In the genomic region with DNA sequence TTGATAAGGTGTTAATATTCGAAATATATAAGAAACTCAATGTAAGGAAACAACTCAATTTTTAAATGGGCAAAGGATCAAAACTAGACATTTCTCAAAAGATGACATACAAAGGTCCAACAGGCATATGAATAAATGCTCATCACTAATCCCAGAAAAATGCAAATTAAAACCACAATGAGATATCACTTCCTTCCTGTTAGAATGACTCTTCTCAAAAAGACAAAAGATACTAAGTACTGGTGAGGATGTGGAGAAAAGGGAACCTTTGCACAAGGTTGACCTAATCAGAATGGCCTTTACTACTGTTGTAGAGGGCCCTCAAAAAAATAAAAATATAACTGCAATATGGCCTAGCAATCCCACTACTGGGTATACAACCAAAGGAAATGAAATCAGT, we compare ENCODE assay signal across 16 cellular contexts.
"Had no signal": no experiment of that assay in that cellular context is flagged by ENCODE, and none has a peak within 500 bp of the region (broad histone marks: within the 10 kb centered on the region; RNA-seq: fewer than 3 reads in every experiment).

No MANE protein-coding gene starts in this region.

- H3K27ac ChIP-seq: dorsolateral prefrontal cortex, stomach, thoracic aorta had no signal

- DNase-seq: activated CD4-positive, alpha-beta T cell treated with anti-CD3 and anti-CD28 coated beads, Interleukin-2, amount 50 U/mL, for 4 hours; activated naive CD4-positive, alpha-beta T cell treated with Interleukin-2 at 50 U/mL for 16 hours; activated T-cell treated with anti-CD3 and anti-CD28 coated beads for 4 hours; aorta; dorsolateral prefrontal cortex; foreskin fibroblast; glutamatergic neuron; kidney glomerular epithelial cell; nucleus accumbens; posterior cingulate gyrus; retina; stimulated activated CD4-positive, alpha-beta T cell treated with anti-CD3 and anti-CD28 coated beads, Interleukin-12 subunit alpha, Interleukin-12 subunit beta, amount 100 ng/mL, for 4 hours; stimulated activated CD4-positive, alpha-beta T cell treated with anti-CD3 and anti-CD28 coated beads, Interleukin-2, amount 100 ng/mL, for 24 hours; stomach had no signal

- H3K4me3 ChIP-seq: dorsolateral prefrontal cortex, stomach, thoracic aorta had no signal

- FAIRE-seq: TTC549 had no signal

- H3K9me3 ChIP-seq: stomach, thoracic aorta had no signal

- H3K27me3 ChIP-seq: stomach had no signal

- H3K36me3 ChIP-seq: stomach, thoracic aorta had no signal
